In the genomic region with DNA sequence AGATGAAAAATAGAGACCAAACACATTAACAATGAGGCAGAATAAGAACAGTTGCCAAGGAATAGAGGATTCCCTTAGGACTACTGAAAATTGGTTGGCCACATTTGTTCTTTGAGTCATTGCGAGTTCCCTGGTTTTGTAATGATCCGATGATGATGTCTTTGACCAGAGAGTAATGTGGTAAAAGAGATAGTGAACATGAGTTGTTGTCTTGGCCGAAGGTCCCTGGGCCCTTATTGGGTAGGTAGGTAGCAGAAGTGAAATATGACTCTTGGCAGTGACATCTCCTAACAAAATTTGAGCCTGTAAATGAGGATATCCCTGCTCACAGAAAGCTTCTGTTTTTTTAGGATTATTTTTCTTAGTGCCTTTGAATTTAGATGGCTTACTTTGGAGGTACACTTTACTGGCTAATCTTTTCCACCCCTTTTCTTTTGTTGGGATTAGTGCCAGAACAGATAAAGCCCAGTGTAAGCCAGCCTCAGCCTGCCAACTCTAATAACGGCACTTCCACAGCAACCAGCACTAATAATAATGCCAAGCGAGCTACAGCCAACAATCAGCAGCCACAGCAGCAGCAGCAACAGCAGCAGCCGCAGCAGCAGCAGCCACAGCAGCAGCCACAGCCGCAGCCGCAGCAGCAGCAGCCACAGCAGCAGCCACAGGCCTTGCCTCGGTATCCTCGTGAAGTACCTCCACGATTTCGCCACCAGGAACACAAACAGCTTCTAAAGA, we compare ENCODE assay signal across 11 cellular contexts. TPM values are rescaled to one million over a fixed set of nuclear protein-coding genes. Genes with fewer than 3 reads are reported as not detected.
DNase-seq lines count a peak whose midpoint lies in the region; ATAC-seq and TF ChIP-seq lines count a peak whose summit lies in the region.
"Had no signal": no experiment of that assay in that cellular context is flagged by ENCODE, and none has a peak within 500 bp of the region (broad histone marks: within the 10 kb centered on the region; RNA-seq: fewer than 3 reads in every experiment).

No MANE protein-coding gene starts in this region.

- peaks cover 59% of the 10 kb centered on the region for H3K36me3 ChIP-seq in left ventricle myocardium inferior

- no peak for ATAC-seq in stimulated activated effector memory CD8-positive, alpha-beta T cell treated with anti-CD3 and anti-CD28 coated beads, Interleukin-12 subunit alpha, Interleukin-12 subunit beta, amount 100 ng/mL, for 72 hours
- ATAC-seq in GM21619 (IDR thresholded peaks at IDR 0.05; ENCODE audit: unreplicated experiment): no peak
- ATAC-seq: HCT116, Panc1 had no signal

- peak; percentile 22 for DNase-seq in NCI-H226
- peak in 9 of 61 donors; percentile 1 to 16 (median 7) for DNase-seq in caudate nucleus (lab: John Stamatoyannopoulos, UW)
- peak; percentile 37 for DNase-seq in left ventricle myocardium inferior
- DNase-seq in stimulated activated effector memory CD8-positive, alpha-beta T cell treated with anti-CD3 and anti-CD28 coated beads, Interleukin-12 subunit alpha, Interleukin-12 subunit beta, amount 100 ng/mL, for 72 hours (ENCODE audit: low spot score in 2 of 2): no peak
- no peak for DNase-seq in NOMO-1 treated with dmso at 0.1 percent for 144 hours (lab: John Stamatoyannopoulos, UW; ENCODE audit: unreplicated experiment)
- no peak for DNase-seq in SW 1271 (lab: John Stamatoyannopoulos, UW)
- no peak for DNase-seq in ecto neural progenitor cell (ENCODE audit: low spot score)
- DNase-seq: DND-41 had no signal

- H3K4me3 Mint-ChIP-seq in stimulated activated effector memory CD8-positive, alpha-beta T cell treated with anti-CD3 and anti-CD28 coated beads, Interleukin-12 subunit alpha, Interleukin-12 subunit beta, amount 100 ng/mL, for 72 hours: no peak overlapping the region

- H3K27me3 ChIP-seq in left ventricle myocardium inferior (ENCODE audit: low read depth): no peaks in the 10 kb centered on the region

- no peaks in the 10 kb centered on the region for H3K9me3 Mint-ChIP-seq in stimulated activated effector memory CD8-positive, alpha-beta T cell treated with anti-CD3 and anti-CD28 coated beads, Interleukin-12 subunit alpha, Interleukin-12 subunit beta, amount 100 ng/mL, for 72 hours

- H3K4me1 ChIP-seq in left ventricle myocardium inferior: peaks cover 90% of the 10 kb centered on the region

- H3K4me3 ChIP-seq in left ventricle myocardium inferior: peak overlapping the region; percentile 32

- peak overlapping the region; percentile 9 for H3K27ac ChIP-seq in caudate nucleus (ENCODE audit: low read depth, low read length)
- H3K27ac ChIP-seq in left ventricle myocardium inferior (replicated peaks): peak overlapping the region; percentile 70

- intact Hi-C loops in left ventricle myocardium inferior (cut with micrococcal nuclease): loop anchor here (10.0 kb wide), 1 partner anchor 62 kb away; no protein-coding TSS in a partner anchor

- H3K27ac Mint-ChIP-seq in stimulated activated effector memory CD8-positive, alpha-beta T cell treated with anti-CD3 and anti-CD28 coated beads, Interleukin-12 subunit alpha, Interleukin-12 subunit beta, amount 100 ng/mL, for 72 hours: peak overlapping the region; percentile 52

- no peaks in the 10 kb centered on the region for H3K9me3 ChIP-seq in left ventricle myocardium inferior (replicated peaks)

- H3K36me3 Mint-ChIP-seq in stimulated activated effector memory CD8-positive, alpha-beta T cell treated with anti-CD3 and anti-CD28 coated beads, Interleukin-12 subunit alpha, Interleukin-12 subunit beta, amount 100 ng/mL, for 72 hours: peaks cover 79% of the 10 kb centered on the region

- peaks cover 21% of the 10 kb centered on the region for H3K4me1 Mint-ChIP-seq in stimulated activated effector memory CD8-positive, alpha-beta T cell treated with anti-CD3 and anti-CD28 coated beads, Interleukin-12 subunit alpha, Interleukin-12 subunit beta, amount 100 ng/mL, for 72 hours

- no peak for TF ChIP-seq CTCF in left ventricle myocardium inferior (IDR thresholded peaks at IDR 0.05; ENCODE audit: borderline replicate concordance)

RNA-seq across cellular contexts. Expression of gene TNRC6A, which starts 47.2 kb away (rescaled TPM):
- total RNA-seq in left ventricle myocardium inferior: 34.3 TPM

Comparison
In these comparisons a context has a peak if more than half of its experiments do, and no peak if none do; other contexts are left out.
1. DNase-seq: peak in NCI-H226 (single experiment) and left ventricle myocardium inferior (single experiment); none in stimulated activated effector memory CD8-positive, alpha-beta T cell treated with anti-CD3 and anti-CD28 coated beads, Interleukin-12 subunit alpha, Interleukin-12 subunit beta, amount 100 ng/mL, for 72 hours (0 of 2), NOMO-1 treated with dmso at 0.1 percent for 144 hours (single experiment), SW 1271 (0 of 2) and ecto neural progenitor cell (single experiment).